In genomic region chr11:33258631-33259184, GRCh38 we compare ENCODE assay signal across 8 cellular contexts. TPM values are rescaled to one million over a fixed set of nuclear protein-coding genes. Genes with fewer than 3 reads are reported as not detected.
DNase-seq lines count a peak whose midpoint lies in the region; ATAC-seq, FAIRE-seq and TF ChIP-seq lines count a peak whose summit lies in the region.

No MANE protein-coding gene starts in this region.

- H3K27me3 Mint-ChIP-seq in activated CD4-positive, alpha-beta T cell treated with anti-CD3 and anti-CD28 coated beads, Interleukin-2, amount 10 ng/mL, durations not matched to agents 24 days and 14 days = no peaks in the 10 kb centered on the region
- no peaks in the 10 kb centered on the region for H3K27me3 Mint-ChIP-seq in naive B cell

- peaks cover 5% of the 10 kb centered on the region for H3K36me3 Mint-ChIP-seq in activated CD4-positive, alpha-beta T cell treated with anti-CD3 and anti-CD28 coated beads, Interleukin-2, amount 10 ng/mL, durations not matched to agents 24 days and 14 days (ENCODE audit: low read depth)
- peaks cover 0 to 6% of the 10 kb centered on the region in 2 donors for H3K36me3 Mint-ChIP-seq in naive B cell

- TSS peak; percentile 12 for BruUV-seq in endothelial cell of umbilical vein (replicated peaks; lab: Mats Ljungman, UMichigan)

- H3K4me2 ChIP-seq in endothelial cell of umbilical vein (ENCODE audit: insufficient read depth, low read length) = peak overlapping the region; percentile 83

- peak overlapping the region; percentile 99 for H3K27ac Mint-ChIP-seq in activated CD4-positive, alpha-beta T cell treated with anti-CD3 and anti-CD28 coated beads, Interleukin-2, amount 10 ng/mL, durations not matched to agents 24 days and 14 days
- H3K27ac Mint-ChIP-seq in naive B cell = peak overlapping the region; percentile 96 to 100 (median 98)

- H3K9me3 Mint-ChIP-seq in activated CD4-positive, alpha-beta T cell treated with anti-CD3 and anti-CD28 coated beads, Interleukin-2, amount 10 ng/mL, durations not matched to agents 24 days and 14 days = no peaks in the 10 kb centered on the region
- peaks cover 0 to 5% (median 0%) of the 10 kb centered on the region in 7 donors for H3K9me3 Mint-ChIP-seq in naive B cell

- peak overlapping the region; percentile 59 to 93 (median 88) for H3K4me3 ChIP-seq in endothelial cell of umbilical vein (replicated peaks in 1 of 3; ENCODE audit: insufficient read depth in 1 of 3, low read depth in 1 of 3, low read length in 3 of 3)

- POLR2A ChIA-PET in endothelial cell of umbilical vein (lab: Charles Lee) = no interaction called here

- peak overlapping the region; percentile 99 for H3K9ac ChIP-seq in endothelial cell of umbilical vein (replicated peaks; ENCODE audit: extremely low read depth, insufficient read depth, low read length)

- peak; percentile 79 for FAIRE-seq in endothelial cell of umbilical vein (lab: Jason Lieb, UNC)

- ATAC-seq in HG03342 (IDR thresholded peaks at IDR 0.05; ENCODE audit: unreplicated experiment) (peak; percentile 13), naive B cell (ENCODE audit: low read depth in 2 of 2) (peak; percentile 4 to 5)

- H3K27me3 ChIP-seq in endothelial cell of umbilical vein (ENCODE audit: control insufficient read depth in 2 of 2, insufficient read depth in 2 of 2, low read length in 2 of 2) = no peaks in the 10 kb centered on the region

- peak overlapping the region; percentile 53 for H2AFZ ChIP-seq in endothelial cell of umbilical vein (ENCODE audit: low read depth, low read length)

- intact Hi-C loops in activated CD4-positive, alpha-beta T cell treated with anti-CD3 and anti-CD28 coated beads, Interleukin-2, amount 10 ng/mL, durations not matched to agents 24 days and 14 days (cut with micrococcal nuclease) = loop anchor here (1.0 to 10.0 kb wide), 9 partner anchors 70 to 1656 kb away; partner anchors contain the start of genes APIP, CAPRIN1, CSTF3 and EIF3M
- intact Hi-C loops in endothelial cell of umbilical vein (cut with micrococcal nuclease) = loop anchor here (1.0 to 5.0 kb wide), 4 partner anchors 71 to 479 kb away; partner anchors contain the start of genes CD59 and CSTF3

- no peaks in the 10 kb centered on the region for H3K9me3 ChIP-seq in endothelial cell of umbilical vein (replicated peaks; ENCODE audit: control insufficient read depth, insufficient read depth, low read length)

- H3K9me1 ChIP-seq in endothelial cell of umbilical vein (replicated peaks; ENCODE audit: control insufficient read depth, extremely low read depth, insufficient read depth, low read length) = no peaks in the 10 kb centered on the region

- CTCF ChIA-PET in endothelial cell of umbilical vein (lab: Charles Lee) = interaction anchor here (0.6 to 1.3 kb wide), 3 partner anchors 11 to 93 kb away, joined by 3 read pairs; no protein-coding TSS in a partner anchor

- H3K79me2 ChIP-seq in endothelial cell of umbilical vein (ENCODE audit: control insufficient read depth, insufficient read depth, low read length) = peaks cover 61% of the 10 kb centered on the region

- dilution Hi-C loops in endothelial cell of umbilical vein (cut with MboI; ENCODE audit: extremely low pct_ligation_motif_present, low sequenced_read_pairs) = no loop called here

- H3K27ac ChIP-seq in endothelial cell of umbilical vein (ENCODE audit: insufficient read depth, low read depth, low read length) = peak overlapping the region; percentile 98

- DNase-seq in activated CD4-positive, alpha-beta T cell treated with anti-CD3 and anti-CD28 coated beads, Interleukin-2, amount 10 ng/mL, durations not matched to agents 24 days and 14 days = peak; percentile 73
- DNase-seq in activated CD4-positive, alpha-beta T cell treated with anti-CD3 and anti-CD28 coated beads for 4 hours = no peak
- peak; percentile 70 for DNase-seq in SKM-1 (lab: John Stamatoyannopoulos, UW; ENCODE audit: unreplicated experiment)
- peak; percentile 80 for DNase-seq in endothelial cell of umbilical vein (ENCODE audit: low read depth, low spot score)
- DNase-seq in naive B cell = no peak
- no peak for DNase-seq in NCI-H146 treated with DMSO at 0.1 percent for 48 hours (lab: John Stamatoyannopoulos, UW; ENCODE audit: unreplicated experiment)
- DNase-seq in NK-92 (lab: John Stamatoyannopoulos, UW; ENCODE audit: unreplicated experiment) = no peak

- peaks cover 31% of the 10 kb centered on the region for H3K4me1 Mint-ChIP-seq in activated CD4-positive, alpha-beta T cell treated with anti-CD3 and anti-CD28 coated beads, Interleukin-2, amount 10 ng/mL, durations not matched to agents 24 days and 14 days
- peaks cover 34 to 52% (median 47%) of the 10 kb centered on the region in 3 donors for H3K4me1 Mint-ChIP-seq in naive B cell

- no peak for TF ChIP-seq CTCF in endothelial cell of umbilical vein (IDR thresholded peaks at IDR 0.05; ENCODE audit: extremely low read depth in 1 of 2, insufficient read depth in 1 of 2, low read depth in 1 of 2, low read length in 2 of 2)

- peak overlapping the region; percentile 89 for H3K4me3 Mint-ChIP-seq in activated CD4-positive, alpha-beta T cell treated with anti-CD3 and anti-CD28 coated beads, Interleukin-2, amount 10 ng/mL, durations not matched to agents 24 days and 14 days
- peak overlapping the region; percentile 92 to 100 (median 99) for H3K4me3 Mint-ChIP-seq in naive B cell

- no peak for TF ChIP-seq POLR2A in endothelial cell of umbilical vein (IDR thresholded peaks at IDR 0.05; ENCODE audit: low read depth, low read length)

- no peaks in the 10 kb centered on the region for H3K36me3 ChIP-seq in endothelial cell of umbilical vein (ENCODE audit: control insufficient read depth in 2 of 2, extremely low read depth in 1 of 2, insufficient read depth in 2 of 2, low read length in 2 of 2)

- peaks cover 18% of the 10 kb centered on the region for H3K4me1 ChIP-seq in endothelial cell of umbilical vein (ENCODE audit: control insufficient read depth, extremely low read depth, insufficient read depth, low read length)

- peaks cover 2% of the 10 kb centered on the region for H4K20me1 ChIP-seq in endothelial cell of umbilical vein (replicated peaks; ENCODE audit: control insufficient read depth, extremely low read depth, insufficient read depth, low read length)

TF ChIP-seq in endothelial cell of umbilical vein, 7 proteins besides CTCF, POLR2A, EP300 and RAD21:
- TF ChIP-seq EZH2 (IDR thresholded peaks at IDR 0.05; ENCODE audit: borderline replicate concordance, low read depth, low read length, severe bottlenecking) (no peak), FOS (IDR thresholded peaks at IDR 0.05; ENCODE audit: borderline replicate concordance, insufficient read depth, low read length) (peak; percentile 24), JUN (IDR thresholded peaks at IDR 0.05; ENCODE audit: borderline replicate concordance, insufficient read depth, insufficient read length, low read depth) (no peak), MYC (IDR thresholded peaks at IDR 0.05; ENCODE audit: low read depth, low read length) (no peak), GATA2 (IDR thresholded peaks at IDR 0.05; ENCODE audit: insufficient read depth, insufficient read length, low read depth, low read length) (no peak), POLR2AphosphoS5 (IDR thresholded peaks at IDR 0.05; ENCODE audit: insufficient read depth, low read depth, low read length) (no peak)
- TF ChIP-seq, protein P1, sequence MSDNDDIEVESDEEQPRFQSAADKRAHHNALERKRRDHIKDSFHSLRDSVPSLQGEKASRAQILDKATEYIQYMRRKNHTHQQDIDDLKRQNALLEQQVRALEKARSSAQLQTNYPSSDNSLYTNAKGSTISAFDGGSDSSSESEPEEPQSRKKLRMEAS (IDR thresholded peaks at IDR 0.05; ENCODE audit: insufficient read depth, insufficient read length) = no peak
TF ChIP-seq in endothelial cell of umbilical vein: peak in this region for 1.

RNA-seq across cellular contexts. Expression of gene HIPK3, which starts 1.5 kb away (rescaled TPM):
- total RNA-seq in activated CD4-positive, alpha-beta T cell treated with anti-CD3 and anti-CD28 coated beads, Interleukin-2, amount 10 ng/mL, durations not matched to agents 24 days and 14 days = 35.4 and 37.5 TPM in 2 replicates
- total RNA-seq in endothelial cell of umbilical vein = 36.1 and 36.7 TPM in 2 replicates
- polyA plus RNA-seq in endothelial cell of umbilical vein (12.7 and 13.3 TPM in 2 replicates), naive B cell (ENCODE audit: low read depth in 6 of 6) (10 to 100 TPM; 32.9 to 44.0 (median 36.7) TPM)
- polyA plus RNA-seq in endothelial cell of umbilical vein (2011; cell fraction: cytosol; rRNA removed) = 8.7 and 9.6 TPM in 2 replicates
- 26.3 and 29.6 TPM in 2 replicates for polyA plus RNA-seq in endothelial cell of umbilical vein (2011; cell fraction: nucleus; rRNA removed)
- polyA plus RNA-seq in endothelial cell of umbilical vein (2012) = 15.2 and 15.5 TPM in 2 replicates
- polyA minus RNA-seq in endothelial cell of umbilical vein = 69.6 and 77.1 TPM in 2 replicates
- 71.6 TPM for polyA minus RNA-seq in endothelial cell of umbilical vein (2011; cell fraction: cytosol; rRNA and poly(A)+ RNA removed)
- 31.6 and 50.6 TPM in 2 replicates for polyA minus RNA-seq in endothelial cell of umbilical vein (2011; cell fraction: nucleus; rRNA and poly(A)+ RNA removed)

Comparison
In these comparisons a context has a peak if more than half of its experiments do, and no peak if none do; other contexts are left out.
1. DNase-seq: peak in activated CD4-positive, alpha-beta T cell treated with anti-CD3 and anti-CD28 coated beads, Interleukin-2, amount 10 ng/mL, durations not matched to agents 24 days and 14 days (single experiment), SKM-1 (single experiment) and endothelial cell of umbilical vein (single experiment); none in activated CD4-positive, alpha-beta T cell treated with anti-CD3 and anti-CD28 coated beads for 4 hours (0 of 2), naive B cell (single experiment), NCI-H146 treated with DMSO at 0.1 percent for 48 hours (single experiment) and NK-92 (single experiment).